In genomic region chr9:112029921-112030444, GRCh38 we compare ENCODE assay signal across 10 cellular contexts.
DNase-seq lines count a peak whose midpoint lies in the region; ATAC-seq, FAIRE-seq and TF ChIP-seq lines count a peak whose summit lies in the region.
"Had no signal": no experiment of that assay in that cellular context is flagged by ENCODE, and none has a peak within 500 bp of the region (broad histone marks: within the 10 kb centered on the region; RNA-seq: fewer than 3 reads in every experiment).

No MANE protein-coding gene starts in this region.

- CTCF ChIA-PET in CD8-positive, alpha-beta T cell (lab: Charles Lee): no interaction called here

- no peak overlapping the region for H3K4me3 ChIP-seq in aorta (ENCODE audit: low read length in 2 of 2)
- no peak overlapping the region for H3K4me3 ChIP-seq in CD8-positive, alpha-beta T cell (ENCODE audit: low read depth, low read length)

- peak overlapping the region; percentile 96 for H3K27ac Mint-ChIP-seq in progenitor cell of endocrine pancreas
- no peak overlapping the region for H3K27ac Mint-ChIP-seq in CD8-positive, alpha-beta T cell

- intact Hi-C loops in aorta (cut with DNase I): no loop called here
- intact Hi-C loops in CD8-positive, alpha-beta T cell (cut with DNase I, micrococcal nuclease): loop anchor here in 1 of 2 experiments (10.0 kb wide), 1 partner anchor 105 kb away; no protein-coding TSS in a partner anchor

- H3K36me3 Mint-ChIP-seq in progenitor cell of endocrine pancreas (ENCODE audit: insufficient read depth): peaks cover 8% of the 10 kb centered on the region
- no peaks in the 10 kb centered on the region for H3K36me3 Mint-ChIP-seq in CD8-positive, alpha-beta T cell

- no peaks in the 10 kb centered on the region for H3K36me3 ChIP-seq in aorta (ENCODE audit: control insufficient read depth in 1 of 2, insufficient read depth in 2 of 2, low read length in 1 of 2)
- H3K36me3 ChIP-seq in CD8-positive, alpha-beta T cell (ENCODE audit: insufficient read depth, low read length): no peaks in the 10 kb centered on the region

- no peaks in the 10 kb centered on the region for H3K9me3 ChIP-seq in aorta (ENCODE audit: control insufficient read depth, low read length)
- H3K9me3 ChIP-seq in CD8-positive, alpha-beta T cell (ENCODE audit: low read length): no peaks in the 10 kb centered on the region

- WGBS in aorta, 2 donors: 55 to 58% methylated on average over 3 of the region's 3 CpGs

- no peaks in the 10 kb centered on the region for H3K27me3 ChIP-seq in aorta (ENCODE audit: control insufficient read depth in 1 of 2, insufficient read depth in 2 of 2, low read length in 1 of 2)
- no peaks in the 10 kb centered on the region for H3K27me3 ChIP-seq in CD8-positive, alpha-beta T cell (ENCODE audit: insufficient read depth, low read length)

- POLR2A ChIA-PET in CD8-positive, alpha-beta T cell (lab: Charles Lee): no interaction called here

- H3K27me3 Mint-ChIP-seq in progenitor cell of endocrine pancreas: no peaks in the 10 kb centered on the region
- peaks cover 21% of the 10 kb centered on the region for H3K27me3 Mint-ChIP-seq in CD8-positive, alpha-beta T cell (ENCODE audit: low read depth)

- DNase-seq in GM18507 (ENCODE audit: extremely low spot score, insufficient read length, low read depth): no peak
- peak; percentile 87 for DNase-seq in RCC 7860 (ENCODE audit: low spot score)
- DNase-seq in fibroblast of gingiva (ENCODE audit: low read depth): peak; percentile 48
- no peak for DNase-seq in progenitor cell of endocrine pancreas (ENCODE audit: low spot score, unreplicated experiment)
- DNase-seq in hepatic stellate cell (ENCODE audit: low spot score): no peak
- no peak for DNase-seq in HUDEP-2 (lab: John Stamatoyannopoulos, UW; ENCODE audit: unreplicated experiment in 76 of 76)
- no peak for DNase-seq in aorta
- no peak for DNase-seq in CD8-positive, alpha-beta T cell
- DNase-seq: hypothalamus; stimulated activated CD4-positive, alpha-beta T cell treated with anti-CD3 and anti-CD28 coated beads, Interleukin-15, amount 100 ng/mL, for 24 hours had no signal

- peaks cover 8% of the 10 kb centered on the region for H3K9me3 Mint-ChIP-seq in progenitor cell of endocrine pancreas (ENCODE audit: low read depth)
- no peaks in the 10 kb centered on the region for H3K9me3 Mint-ChIP-seq in CD8-positive, alpha-beta T cell

- H3K4me3 Mint-ChIP-seq in progenitor cell of endocrine pancreas (ENCODE audit: low read depth): peak overlapping the region; percentile 4
- H3K4me3 Mint-ChIP-seq in CD8-positive, alpha-beta T cell: no peak overlapping the region

- no peak for ATAC-seq in aorta (ENCODE audit: low FRiP score)
- ATAC-seq in CD8-positive, alpha-beta T cell: no peak

- no peaks in the 10 kb centered on the region for H3K4me1 ChIP-seq in aorta (ENCODE audit: control insufficient read depth in 1 of 2, insufficient read depth in 2 of 2, low read length in 2 of 2)
- peaks cover 13% of the 10 kb centered on the region for H3K4me1 ChIP-seq in CD8-positive, alpha-beta T cell (ENCODE audit: insufficient read depth, low read length)

- H3K27ac ChIP-seq in aorta (ENCODE audit: low read depth in 1 of 2, low read length in 2 of 2): no peak overlapping the region
- no peak overlapping the region for H3K27ac ChIP-seq in CD8-positive, alpha-beta T cell (ENCODE audit: low read depth, low read length)

- TF ChIP-seq CTCF in progenitor cell of endocrine pancreas (IDR thresholded peaks at IDR 0.05; ENCODE audit: unreplicated experiment): no peak
- no peak for TF ChIP-seq CTCF in CD8-positive, alpha-beta T cell (IDR thresholded peaks at IDR 0.05)

- peaks cover 59% of the 10 kb centered on the region for H3K4me1 Mint-ChIP-seq in progenitor cell of endocrine pancreas (ENCODE audit: low read depth)
- H3K4me1 Mint-ChIP-seq in CD8-positive, alpha-beta T cell (ENCODE audit: low read depth): peaks cover 37% of the 10 kb centered on the region

- peak; percentile 79 for FAIRE-seq in GM18507 (lab: Jason Lieb, UNC)
- FAIRE-seq in RCC 7860 (lab: Jason Lieb, UNC): peak; percentile 85

Comparison
In these comparisons a context has a peak if more than half of its experiments do, and no peak if none do; other contexts are left out.
1. DNase-seq: peak in RCC 7860 (single experiment) and fibroblast of gingiva (single experiment); none in GM18507 (single experiment), progenitor cell of endocrine pancreas (single experiment), hepatic stellate cell (single experiment), HUDEP-2 (0 of 76), aorta (0 of 2) and CD8-positive, alpha-beta T cell (0 of 7).